In genomic region chr3:79415351-79415750, GRCh38 we compare ENCODE assay signal across 20 cellular contexts.
A peak's percentile ranks its signal among the peaks of the same experiment; 100 is the strongest.
DNase-seq lines count a peak whose midpoint lies in the region; ATAC-seq and TF ChIP-seq lines count a peak whose summit lies in the region.
"Had no signal": no experiment of that assay in that cellular context is flagged by ENCODE, and none has a peak within 500 bp of the region (broad histone marks: within the 10 kb centered on the region; RNA-seq: fewer than 3 reads in every experiment).

No MANE protein-coding gene starts in this region.

- peak; percentile 61 for DNase-seq in adipocyte (ENCODE audit: low read depth)
- DNase-seq in epithelial cell of esophagus (ENCODE audit: low read depth): peak; percentile 7
- DNase-seq in non-pigmented ciliary epithelial cell (ENCODE audit: low read depth): peak; percentile 24
- no peak for DNase-seq in DMS 273 treated with DMSO at 0.1 percent for 48 hours (lab: John Stamatoyannopoulos, UW)
- DNase-seq: AML-193; C1 segment of cervical spinal cord; CD8-positive, alpha-beta T cell; GDM1; H7; KBM-7; NCI-H1105; NCI-H2081; NCI-H2171; NCI-H526; Right ventricle myocardium superior had no signal

- TF ChIP-seq CTCF in epithelial cell of esophagus (IDR thresholded peaks at IDR 0.05; ENCODE audit: insufficient read depth, low read depth, low read length, missing control alignments): no peak

- no peaks in the 10 kb centered on the region for H3K27me3 ChIP-seq in ACC112 (ENCODE audit: insufficient read depth, low read length)
- no peaks in the 10 kb centered on the region for H3K27me3 ChIP-seq in adipocyte (replicated peaks; ENCODE audit: control insufficient read depth, insufficient read depth, low read length)

- H3K36me3 ChIP-seq in ACC112 (ENCODE audit: insufficient read depth, low read length): no peaks in the 10 kb centered on the region
- no peaks in the 10 kb centered on the region for H3K36me3 ChIP-seq in adipocyte (ENCODE audit: control insufficient read depth, insufficient read depth, low read length, severe bottlenecking)

- H3K4me3 ChIP-seq in ACC112 (ENCODE audit: low read depth, low read length) (no peak overlapping the region), adipocyte (ENCODE audit: low read length) (peak overlapping the region; percentile 20), epithelial cell of esophagus (ENCODE audit: low read length) (no peak overlapping the region)

- ATAC-seq in HG02852 (IDR thresholded peaks at IDR 0.05; ENCODE audit: unreplicated experiment): no peak
- ATAC-seq in HG03095 (IDR thresholded peaks at IDR 0.05; ENCODE audit: unreplicated experiment): no peak
- no peak for ATAC-seq in GM19397 (IDR thresholded peaks at IDR 0.05; ENCODE audit: unreplicated experiment)
- ATAC-seq: CD8-positive, alpha-beta T cell had no signal

- peaks cover 22% of the 10 kb centered on the region for H3K4me1 ChIP-seq in ACC112 (ENCODE audit: control insufficient read depth, insufficient read depth, low read length, unreplicated experiment)
- H3K4me1 ChIP-seq in adipocyte (ENCODE audit: control insufficient read depth, insufficient read depth, low read length): peaks cover 38% of the 10 kb centered on the region

- H3K9me3 ChIP-seq in adipocyte (ENCODE audit: control insufficient read depth, low read length): no peaks in the 10 kb centered on the region

- no peak overlapping the region for H3K9ac ChIP-seq in adipocyte (ENCODE audit: low read length)

- H3K79me2 ChIP-seq in ACC112 (ENCODE audit: control insufficient read depth, insufficient read depth, low read length, unreplicated experiment): no peaks in the 10 kb centered on the region

- no peak overlapping the region for H3K27ac ChIP-seq in ACC112 (ENCODE audit: low read depth, low read length)
- H3K27ac ChIP-seq: 22Rv1 had no signal

- H2AFZ ChIP-seq in ACC112 (ENCODE audit: low read length, unreplicated experiment): peak overlapping the region; percentile 41
